5 cellular contexts compared by ENCODE assay signal in the genomic region with DNA sequence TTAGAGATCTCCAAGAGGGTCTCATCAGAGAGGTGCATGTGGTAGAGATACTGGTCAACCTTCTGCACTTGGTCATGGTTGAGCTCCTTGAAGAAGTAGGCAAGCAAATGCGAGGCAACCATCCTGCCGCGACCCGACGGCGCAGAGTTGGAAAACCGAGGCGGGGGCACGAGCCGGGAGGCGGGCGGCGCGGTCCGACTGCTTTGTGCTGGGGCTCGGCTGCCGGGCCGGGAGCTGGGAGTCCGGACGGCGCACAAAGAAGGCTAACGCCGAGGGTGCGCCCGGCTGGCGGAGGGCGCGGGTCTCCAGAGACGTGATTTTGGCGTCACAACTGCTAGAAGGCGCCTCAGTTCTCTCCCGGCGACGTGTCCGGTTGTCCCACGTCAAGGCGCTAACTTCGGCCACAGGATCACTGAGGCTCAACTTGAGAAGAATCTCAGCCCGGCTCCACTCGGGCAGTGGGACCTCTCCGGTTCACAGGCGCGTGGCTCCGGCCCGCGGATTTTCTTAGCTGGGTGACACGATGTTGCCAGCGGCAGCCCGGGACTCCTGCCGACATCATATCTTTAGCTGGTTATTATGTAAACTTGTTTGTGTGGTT.
DNase-seq lines count a peak whose midpoint lies in the region; ATAC-seq, FAIRE-seq and TF ChIP-seq lines count a peak whose summit lies in the region.
"Not testable (repeated sequence)": the region's sequence is repeated elsewhere in the genome, so short reads cannot be mapped to it uniquely, and the experiment has no call there.

No MANE protein-coding gene starts in this region.

- not testable (repeated sequence) for H3K27ac ChIP-seq in spleen

- not testable (repeated sequence) for DNase-seq in GM12891 (ENCODE audit: insufficient read length, low spot score); GM18507 (ENCODE audit: extremely low spot score, insufficient read length, low read depth)
- DNase-seq in activated gamma-delta T cell (lab: John Stamatoyannopoulos, UW) (peak; percentile 6), Right ventricle myocardium inferior (ENCODE audit: missing footprints) (peak; percentile 55), spleen (peak; percentile 58)

- not testable (repeated sequence) for H3K4me3 ChIP-seq in spleen

- not testable (repeated sequence) for ATAC-seq in Right ventricle myocardium inferior

- H3K27me3 ChIP-seq in spleen (replicated peaks in 1 of 7): not testable (repeated sequence)

- TF ChIP-seq CTCF in spleen (IDR thresholded peaks at IDR 0.05 in 8 of 11, conservative IDR thresholded peaks at IDR 0.05 in 3 of 11): not testable (repeated sequence)

- intact Hi-C loops in Right ventricle myocardium inferior (cut with DNase I); spleen (cut with DNase I; ENCODE audit: low total_unique reads): not testable (repeated sequence)

- FAIRE-seq in GM12891 (lab: Jason Lieb, UNC) (peak; percentile 86), GM18507 (lab: Jason Lieb, UNC) (peak; percentile 84)

- H3K9me3 ChIP-seq in spleen: not testable (repeated sequence)

- not testable (repeated sequence) for H3K36me3 ChIP-seq in spleen

- not testable (repeated sequence) for H3K4me1 ChIP-seq in spleen

- TF ChIP-seq POLR2A in GM12891 (IDR thresholded peaks at IDR 0.05; ENCODE audit: low read depth, low read length); spleen (IDR thresholded peaks at IDR 0.05): not testable (repeated sequence)

- 80 to 96% (median 90%) methylated on average over 36 to 50 of the region's 50 CpGs for WGBS in spleen, 5 donors
